In the genomic region with DNA sequence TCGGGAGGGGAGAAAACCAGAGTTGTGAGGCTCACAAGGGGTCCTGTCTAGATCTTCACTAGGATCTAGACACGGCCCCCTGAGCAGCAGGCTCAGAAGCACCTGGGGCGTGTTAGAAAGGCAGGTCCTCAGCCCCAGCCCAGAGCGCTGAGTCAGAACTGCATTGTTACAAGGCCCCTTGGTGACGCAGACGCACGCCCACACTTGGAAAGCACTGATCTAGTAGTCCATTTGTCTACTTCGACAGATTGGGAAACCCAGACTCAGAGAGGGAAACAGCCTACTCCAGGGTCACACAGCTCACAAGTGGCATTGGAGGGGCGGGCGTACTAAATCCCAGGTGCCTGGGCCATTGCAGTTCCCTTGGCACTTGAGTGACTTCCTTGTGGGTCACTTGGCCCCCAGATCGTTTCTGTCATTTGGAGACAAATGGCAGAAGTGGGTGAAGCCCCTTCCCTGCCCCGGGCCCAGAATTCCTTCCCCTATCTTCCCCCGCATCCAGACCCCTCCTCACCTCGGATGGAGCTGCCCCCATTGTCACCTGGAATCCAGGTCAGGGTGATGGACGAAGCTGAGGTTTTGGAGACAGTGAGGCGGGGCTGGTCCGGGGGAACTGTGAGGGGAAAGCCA, we compare ENCODE assay signal across 15 cellular contexts.
A peak's percentile ranks its signal among the peaks of the same experiment; 100 is the strongest.
DNase-seq lines count a peak whose midpoint lies in the region; ATAC-seq and TF ChIP-seq lines count a peak whose summit lies in the region.
"Had no signal": no experiment of that assay in that cellular context is flagged by ENCODE, and none has a peak within 500 bp of the region (broad histone marks: within the 10 kb centered on the region; RNA-seq: fewer than 3 reads in every experiment).

No MANE protein-coding gene starts in this region.

- POLR2A ChIA-PET in RWPE1 (lab: Yijun Ruan, JAX; ENCODE audit: low non-redundant PET) = no interaction called here

- H3K36me3 Mint-ChIP-seq in activated T-helper 1 cell treated with anti-CD3 and anti-CD28 coated beads, Interleukin-12 subunit alpha, Interleukin-12 subunit beta, Interleukin-2, Interleukin-4 antibody, amounts not matched to agents 30 ng/mL and 10 ng/mL and 1 ng/mL, durations not matched to agents 14 hours and 24 hours and 36 hours (ENCODE audit: low read depth) = no peaks in the 10 kb centered on the region
- H3K36me3 Mint-ChIP-seq: CD14-positive monocyte had no signal

- peaks cover 3% of the 10 kb centered on the region for H3K27me3 Mint-ChIP-seq in activated T-helper 1 cell treated with anti-CD3 and anti-CD28 coated beads, Interleukin-12 subunit alpha, Interleukin-12 subunit beta, Interleukin-2, Interleukin-4 antibody, amounts not matched to agents 30 ng/mL and 10 ng/mL and 1 ng/mL, durations not matched to agents 14 hours and 24 hours and 36 hours (ENCODE audit: insufficient read depth)

- H3K4me3 ChIP-seq in testis = no peak overlapping the region
- H3K4me3 ChIP-seq: sigmoid colon had no signal

- no peaks in the 10 kb centered on the region for H3K9me3 ChIP-seq in testis
- H3K9me3 ChIP-seq: sigmoid colon had no signal

- no peaks in the 10 kb centered on the region for H3K4me1 ChIP-seq in testis
- H3K4me1 ChIP-seq: sigmoid colon had no signal

- H3K27ac Mint-ChIP-seq in activated T-helper 1 cell treated with anti-CD3 and anti-CD28 coated beads, Interleukin-12 subunit alpha, Interleukin-12 subunit beta, Interleukin-2, Interleukin-4 antibody, amounts not matched to agents 30 ng/mL and 10 ng/mL and 1 ng/mL, durations not matched to agents 14 hours and 24 hours and 36 hours = no peak overlapping the region
- H3K27ac Mint-ChIP-seq: activated CD4-positive, alpha-beta T cell treated with anti-CD3 and anti-CD28 coated beads, Interleukin-2, amount 10 ng/mL, durations not matched to agents 24 days and 14 days; CD14-positive monocyte had no signal

- intact Hi-C loops in head of caudate nucleus (cut with DNase I) = no loop called here
- intact Hi-C loops in activated T-helper 1 cell treated with anti-CD3 and anti-CD28 coated beads, Interleukin-12 subunit alpha, Interleukin-12 subunit beta, Interleukin-2, Interleukin-4 antibody, amounts not matched to agents 30 ng/mL and 10 ng/mL and 1 ng/mL, durations not matched to agents 14 hours and 24 hours and 36 hours (cut with micrococcal nuclease) = no loop called here
- intact Hi-C loops in testis (cut with DNase I; ENCODE audit: low total_unique reads) = no loop called here

- H3K27me3 ChIP-seq in testis = no peaks in the 10 kb centered on the region
- H3K27me3 ChIP-seq: sigmoid colon had no signal

- H3K27ac ChIP-seq in RWPE1 (no peak overlapping the region), testis (no peak overlapping the region)
- H3K27ac ChIP-seq: sigmoid colon had no signal

- TF ChIP-seq POLR2A in testis (IDR thresholded peaks at IDR 0.05) = no peak

- CTCF ChIA-PET in RWPE1 (lab: Yijun Ruan, JAX) = interaction anchor here (1.4 kb wide), 1 partner anchor 12 kb away, joined by 3 read pairs; no protein-coding TSS in a partner anchor

- H3K4me3 Mint-ChIP-seq in activated T-helper 1 cell treated with anti-CD3 and anti-CD28 coated beads, Interleukin-12 subunit alpha, Interleukin-12 subunit beta, Interleukin-2, Interleukin-4 antibody, amounts not matched to agents 30 ng/mL and 10 ng/mL and 1 ng/mL, durations not matched to agents 14 hours and 24 hours and 36 hours = no peak overlapping the region
- H3K4me3 Mint-ChIP-seq: activated CD4-positive, alpha-beta T cell treated with anti-CD3 and anti-CD28 coated beads, Interleukin-2, amount 10 ng/mL, durations not matched to agents 24 days and 14 days; CD14-positive monocyte had no signal

- 82 to 90% methylated on average over 17 of the region's 17 CpGs for WGBS in testis, 2 donors

- DNase-seq in activated CD4-positive, alpha-beta T cell treated with anti-CD3 and anti-CD28 coated beads, Interleukin-2, amount 50 U/mL, for 48 hours = peak; percentile 70 to 77
- no peak for DNase-seq in activated CD4-positive, alpha-beta T cell treated with anti-CD3 and anti-CD28 coated beads for 1 hour
- DNase-seq in ELR (ENCODE audit: low read depth) = peak; percentile 16
- peak; percentile 68 for DNase-seq in RWPE1 (ENCODE audit: low spot score)
- DNase-seq in head of caudate nucleus = peak in 41 of 42 donors; percentile 33 to 91 (median 68)
- no peak for DNase-seq in activated T-helper 1 cell treated with anti-CD3 and anti-CD28 coated beads, Interleukin-12 subunit alpha, Interleukin-12 subunit beta, Interleukin-2, Interleukin-4 antibody, amounts not matched to agents 30 ng/mL and 10 ng/mL and 1 ng/mL, durations not matched to agents 14 hours and 24 hours and 36 hours (ENCODE audit: low spot score)
- DNase-seq in testis = no peak
- DNase-seq: activated CD4-positive, alpha-beta T cell treated with anti-CD3 and anti-CD28 coated beads, Interleukin-2, amount 10 ng/mL, durations not matched to agents 24 days and 14 days; DMS79; NCI-H2081; NCI-H510A; sigmoid colon; T-helper 9 cell had no signal

- H3K4me1 Mint-ChIP-seq in activated T-helper 1 cell treated with anti-CD3 and anti-CD28 coated beads, Interleukin-12 subunit alpha, Interleukin-12 subunit beta, Interleukin-2, Interleukin-4 antibody, amounts not matched to agents 30 ng/mL and 10 ng/mL and 1 ng/mL, durations not matched to agents 14 hours and 24 hours and 36 hours (ENCODE audit: low read depth) = no peaks in the 10 kb centered on the region
- H3K4me1 Mint-ChIP-seq: activated CD4-positive, alpha-beta T cell treated with anti-CD3 and anti-CD28 coated beads, Interleukin-2, amount 10 ng/mL, durations not matched to agents 24 days and 14 days had no signal

- TF ChIP-seq CTCF in RWPE1 (conservative IDR thresholded peaks at IDR 0.05; ENCODE audit: low read depth) (no peak), testis (IDR thresholded peaks at IDR 0.05) (no peak)

- no peak for ATAC-seq in GM18867 (IDR thresholded peaks at IDR 0.05; ENCODE audit: unreplicated experiment)

- no peaks in the 10 kb centered on the region for H3K36me3 ChIP-seq in testis (ENCODE audit: low read depth, missing control alignments)

- no peaks in the 10 kb centered on the region for H3K9me3 Mint-ChIP-seq in activated T-helper 1 cell treated with anti-CD3 and anti-CD28 coated beads, Interleukin-12 subunit alpha, Interleukin-12 subunit beta, Interleukin-2, Interleukin-4 antibody, amounts not matched to agents 30 ng/mL and 10 ng/mL and 1 ng/mL, durations not matched to agents 14 hours and 24 hours and 36 hours

Comparison
In these comparisons a context has a peak if more than half of its experiments do, and no peak if none do; other contexts are left out.
1. DNase-seq: peak in activated CD4-positive, alpha-beta T cell treated with anti-CD3 and anti-CD28 coated beads, Interleukin-2, amount 50 U/mL, for 48 hours (2 of 2), ELR (single experiment), RWPE1 (single experiment) and head of caudate nucleus (41 of 42); none in activated CD4-positive, alpha-beta T cell treated with anti-CD3 and anti-CD28 coated beads for 1 hour (single experiment), activated T-helper 1 cell treated with anti-CD3 and anti-CD28 coated beads, Interleukin-12 subunit alpha, Interleukin-12 subunit beta, Interleukin-2, Interleukin-4 antibody, amounts not matched to agents 30 ng/mL and 10 ng/mL and 1 ng/mL, durations not matched to agents 14 hours and 24 hours and 36 hours (single experiment) and testis (single experiment).